In the genomic region with DNA sequence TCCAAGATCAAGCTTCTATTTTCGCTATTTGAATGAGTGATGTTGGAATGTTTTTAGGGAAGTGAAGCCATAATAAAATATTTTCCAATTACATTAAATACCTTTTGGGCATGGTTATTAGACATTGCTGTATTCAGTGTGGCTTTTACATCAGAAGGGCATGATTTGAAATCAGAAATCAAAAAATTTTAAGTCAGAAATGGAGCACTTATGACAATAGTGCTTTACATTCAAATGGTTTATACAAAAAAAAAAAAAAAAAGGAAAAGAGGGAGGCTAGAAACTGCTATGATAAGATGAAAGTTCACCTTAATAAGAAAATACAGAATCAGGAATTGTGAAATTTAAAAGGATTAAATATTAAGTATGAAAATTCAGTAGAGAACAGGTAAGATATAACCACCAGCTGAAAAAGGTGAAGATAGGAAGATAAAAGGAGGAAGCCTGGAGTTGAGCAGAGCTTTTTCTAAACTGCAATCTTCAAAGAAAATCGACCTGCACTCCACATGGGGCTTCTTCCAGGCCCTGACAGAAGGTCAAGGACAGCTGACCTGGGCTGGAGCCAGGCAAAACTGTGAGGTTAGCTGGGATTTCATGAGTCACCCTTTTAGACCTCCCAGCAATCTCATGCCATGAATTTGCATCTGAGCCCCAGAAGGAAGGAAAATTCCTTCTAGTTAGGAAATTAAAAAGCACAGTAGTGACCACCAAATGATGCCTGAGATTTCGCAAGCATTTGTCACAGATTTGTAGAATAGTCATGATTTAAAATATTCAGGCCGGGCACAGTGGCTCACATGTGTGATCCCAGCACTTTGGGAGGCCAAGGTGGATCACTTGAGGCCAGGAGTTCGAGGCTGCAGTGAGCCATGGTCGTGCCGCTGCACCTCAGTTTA, we compare ENCODE assay signal across 16 cellular contexts. TPM values are rescaled to one million over a fixed set of nuclear protein-coding genes. Genes with fewer than 3 reads are reported as not detected.
DNase-seq lines count a peak whose midpoint lies in the region; ATAC-seq and TF ChIP-seq lines count a peak whose summit lies in the region.
"Had no signal": no experiment of that assay in that cellular context is flagged by ENCODE, and none has a peak within 500 bp of the region (broad histone marks: within the 10 kb centered on the region; RNA-seq: fewer than 3 reads in every experiment).

No MANE protein-coding gene starts in this region.

- H3K36me3 ChIP-seq in adipocyte (ENCODE audit: control insufficient read depth, insufficient read depth, low read length, severe bottlenecking), result no peaks in the 10 kb centered on the region
- H3K36me3 ChIP-seq in gastrocnemius medialis, result no peaks in the 10 kb centered on the region
- no peaks in the 10 kb centered on the region for H3K36me3 ChIP-seq in HAP-1 (replicated peaks)

- ATAC-seq in left ventricle myocardium superior, result peak; percentile 68
- peak; percentile 78 to 81 for ATAC-seq in gastrocnemius medialis
- ATAC-seq in HG03439 (IDR thresholded peaks at IDR 0.05; ENCODE audit: unreplicated experiment), result no peak
- ATAC-seq in GM18519 (IDR thresholded peaks at IDR 0.05; ENCODE audit: low FRiP score, unreplicated experiment), result no peak
- ATAC-seq: naive thymus-derived CD8-positive, alpha-beta T cell; stimulated activated naive CD8-positive, alpha-beta T cell treated with anti-CD3 and anti-CD28 coated beads, Interleukin-15, amount 100 ng/mL, for 72 hours; T-helper 17 cell had no signal

- no peak overlapping the region for H3K4me3 ChIP-seq in adipocyte (ENCODE audit: low read length)
- H3K4me3 ChIP-seq in gastrocnemius medialis, result no peak overlapping the region
- H3K4me3 ChIP-seq in HAP-1, result no peak overlapping the region

- intact Hi-C loops in left ventricle myocardium superior (cut with micrococcal nuclease), result no loop called here
- intact Hi-C loops in gastrocnemius medialis (cut with DNase I; ENCODE audit: low total_unique reads), result loop anchor here (10.0 kb wide), 1 partner anchor 195 kb away; no protein-coding TSS in a partner anchor

- H3K27ac ChIP-seq in gastrocnemius medialis, result no peak overlapping the region
- H3K27ac ChIP-seq: foreskin keratinocyte, KMS-11 had no signal

- H3K9ac ChIP-seq in adipocyte (ENCODE audit: low read length), result no peak overlapping the region
- H3K9ac ChIP-seq: KMS-11 had no signal

- H3K4me1 ChIP-seq in adipocyte (ENCODE audit: control insufficient read depth, insufficient read depth, low read length) (peaks cover 17% of the 10 kb centered on the region), gastrocnemius medialis (no peaks in the 10 kb centered on the region), HAP-1 (peaks cover 14% of the 10 kb centered on the region)
- H3K4me1 ChIP-seq: foreskin keratinocyte had no signal

- in situ Hi-C loops in gastrocnemius medialis (cut with MboI; ENCODE audit: low sequenced_read_pairs in 4 of 4), result no loop called here
- in situ Hi-C loops in HAP-1 (cut with MboI; ENCODE audit: low sequenced_read_pairs), result no loop called here

- DNase-seq in HCEC 1CT, result peak; percentile 82
- peak; percentile 83 for DNase-seq in adipocyte (ENCODE audit: low read depth)
- DNase-seq in left ventricle myocardium superior, result peak; percentile 57
- DNase-seq in gastrocnemius medialis, result peak; percentile 33 to 53
- DNase-seq in HAP-1 (ENCODE audit: low spot score in 2 of 2), result no peak
- no peak for DNase-seq in ecto neural progenitor cell (ENCODE audit: low spot score)
- DNase-seq: activated CD8-positive, alpha-beta memory T cell treated with anti-CD3 and anti-CD28 coated beads for 24 hours; amygdala; foreskin keratinocyte; naive thymus-derived CD8-positive, alpha-beta T cell; NCI-H510A treated with DMSO at 0.1 percent for 48 hours; stimulated activated naive CD8-positive, alpha-beta T cell treated with anti-CD3 and anti-CD28 coated beads, Interleukin-15, amount 100 ng/mL, for 72 hours; T-helper 17 cell had no signal

- H3K27me3 ChIP-seq in adipocyte (replicated peaks; ENCODE audit: control insufficient read depth, insufficient read depth, low read length) (no peaks in the 10 kb centered on the region), gastrocnemius medialis (no peaks in the 10 kb centered on the region), HAP-1 (ENCODE audit: low read depth) (no peaks in the 10 kb centered on the region)
- H3K27me3 ChIP-seq: foreskin keratinocyte had no signal

- no peak for TF ChIP-seq CTCF in gastrocnemius medialis (IDR thresholded peaks at IDR 0.05 in 4 of 5, conservative IDR thresholded peaks at IDR 0.05 in 1 of 5)

- TF ChIP-seq POLR2A in gastrocnemius medialis (IDR thresholded peaks at IDR 0.05), result no peak

- H3K9me3 ChIP-seq in adipocyte (ENCODE audit: control insufficient read depth, low read length), result peaks cover 11% of the 10 kb centered on the region
- no peaks in the 10 kb centered on the region for H3K9me3 ChIP-seq in gastrocnemius medialis
- peaks cover 9% of the 10 kb centered on the region; the same call in 1 of the 2 replicates for H3K9me3 ChIP-seq in HAP-1

RNA-seq across cellular contexts. Expression of gene BMP4, which starts 23.4 kb away (rescaled TPM):
- total RNA-seq in left ventricle myocardium superior, result 7.1 TPM
- total RNA-seq in gastrocnemius medialis, result 1 to 10 TPM; 2.0 to 9.4 (median 7.6) TPM
- total RNA-seq: T-helper 17 cell had no signal

Comparison
In these comparisons a context has a peak if more than half of its experiments do, and no peak if none do; other contexts are left out.
1. DNase-seq: peak in HCEC 1CT (single experiment), adipocyte (single experiment), left ventricle myocardium superior (single experiment) and gastrocnemius medialis (2 of 2); none in HAP-1 (0 of 2) and ecto neural progenitor cell (single experiment).
2. ATAC-seq: peak in left ventricle myocardium superior (single experiment) and gastrocnemius medialis (2 of 2); none in HG03439 (single experiment) and GM18519 (single experiment).